Comparison of ENCODE assay signal across 8 cellular contexts in genomic region chr17:81097134-81097942, GRCh38.
DNase-seq lines count a peak whose midpoint lies in the region; ATAC-seq and TF ChIP-seq lines count a peak whose summit lies in the region.

No MANE protein-coding gene starts in this region.

- H2AFZ ChIP-seq in OCI-LY3 (ENCODE audit: low read depth, low read length), result no peak overlapping the region

- WGBS in suprapubic skin, result 51% methylated on average over 8 of the region's 31 CpGs

- no peak overlapping the region for H3K27ac Mint-ChIP-seq in activated T-helper 2 cell treated with anti-CD3 and anti-CD28 coated beads, Interferon-gamma antibody, Interleukin-2, Interleukin-4, amounts not matched to agents 10 μg/mL and 5 μg/mL and 100 μg/mL, durations not matched to agents 14 hours and 24 hours and 36 hours

- H3K4me3 Mint-ChIP-seq in activated T-helper 2 cell treated with anti-CD3 and anti-CD28 coated beads, Interferon-gamma antibody, Interleukin-2, Interleukin-4, amounts not matched to agents 10 μg/mL and 5 μg/mL and 100 μg/mL, durations not matched to agents 14 hours and 24 hours and 36 hours (ENCODE audit: low read depth), result no peak overlapping the region

- H3K4me2 ChIP-seq in OCI-LY3 (ENCODE audit: low read length), result no peak overlapping the region

- no peaks in the 10 kb centered on the region for H3K9me3 ChIP-seq in ES-I3 (ENCODE audit: control insufficient read depth, insufficient read depth, low read length)
- H3K9me3 ChIP-seq in OCI-LY3 (ENCODE audit: insufficient read depth, low read length), result no peaks in the 10 kb centered on the region
- H3K9me3 ChIP-seq in suprapubic skin, result no peaks in the 10 kb centered on the region

- intact Hi-C loops in activated T-helper 2 cell treated with anti-CD3 and anti-CD28 coated beads, Interferon-gamma antibody, Interleukin-2, Interleukin-4, amounts not matched to agents 10 μg/mL and 5 μg/mL and 100 μg/mL, durations not matched to agents 14 hours and 24 hours and 36 hours (cut with micrococcal nuclease), result no loop called here

- TF ChIP-seq EP300 in suprapubic skin (IDR thresholded peaks at IDR 0.05), result no peak

- H4K20me1 ChIP-seq in OCI-LY3 (ENCODE audit: insufficient read depth, low read length), result no peaks in the 10 kb centered on the region

- TF ChIP-seq POLR2A in suprapubic skin (IDR thresholded peaks at IDR 0.05), result no peak

- DNase-seq in activated gamma-delta T cell (lab: John Stamatoyannopoulos, UW), result peak; percentile 50
- peak in 1 of 2 donors; percentile 61 for DNase-seq in foreskin keratinocyte
- peak; percentile 82 for DNase-seq in omental fat pad (ENCODE audit: low spot score)
- DNase-seq in suprapubic skin (ENCODE audit: low spot score in 2 of 2), result peak; percentile 92 to 93
- DNase-seq in activated T-helper 2 cell treated with anti-CD3 and anti-CD28 coated beads, Interferon-gamma antibody, Interleukin-2, Interleukin-4, amounts not matched to agents 10 μg/mL and 5 μg/mL and 100 μg/mL, durations not matched to agents 14 hours and 24 hours and 36 hours (ENCODE audit: low spot score), result no peak

- peak; percentile 22; the same call in 1 of the 2 replicates for TF ChIP-seq CTCF in OCI-LY3 (IDR thresholded peaks at IDR 0.05; ENCODE audit: low read depth, low read length)
- TF ChIP-seq CTCF in foreskin keratinocyte (conservative IDR thresholded peaks at IDR 0.05), result peak; percentile 87
- TF ChIP-seq CTCF in omental fat pad (IDR thresholded peaks at IDR 0.05), result no peak
- peak; percentile 26 to 72 for TF ChIP-seq CTCF in suprapubic skin (IDR thresholded peaks at IDR 0.05)

- H3K36me3 ChIP-seq in ES-I3 (ENCODE audit: insufficient read depth, low read length), result no peaks in the 10 kb centered on the region
- H3K36me3 ChIP-seq in OCI-LY3 (replicated peaks; ENCODE audit: low read depth, low read length), result no peaks in the 10 kb centered on the region
- H3K36me3 ChIP-seq in suprapubic skin, result peaks cover 26% of the 10 kb centered on the region

- ATAC-seq in foreskin keratinocyte (peak; percentile 28), omental fat pad (ENCODE audit: low FRiP score) (peak; percentile 73), GM18858 (IDR thresholded peaks at IDR 0.05; ENCODE audit: unreplicated experiment) (no peak)

- H3K4me1 ChIP-seq in ES-I3 (ENCODE audit: insufficient read depth, low read length) (peaks cover 41% of the 10 kb centered on the region), OCI-LY3 (ENCODE audit: low read length) (peaks cover 12% of the 10 kb centered on the region), foreskin keratinocyte (peaks cover 18% of the 10 kb centered on the region), suprapubic skin (peaks cover 66% of the 10 kb centered on the region)

- H3K4me3 ChIP-seq in OCI-LY3 (ENCODE audit: low read length) (no peak overlapping the region), suprapubic skin (peak overlapping the region; percentile 32)

- H3K36me3 Mint-ChIP-seq in activated T-helper 2 cell treated with anti-CD3 and anti-CD28 coated beads, Interferon-gamma antibody, Interleukin-2, Interleukin-4, amounts not matched to agents 10 μg/mL and 5 μg/mL and 100 μg/mL, durations not matched to agents 14 hours and 24 hours and 36 hours (ENCODE audit: low read depth), result no peaks in the 10 kb centered on the region

- H3K27ac ChIP-seq in OCI-LY3 (ENCODE audit: low read length), result no peak overlapping the region
- peak overlapping the region; percentile 94 for H3K27ac ChIP-seq in foreskin keratinocyte
- peak overlapping the region; percentile 88 for H3K27ac ChIP-seq in suprapubic skin

- H3K27me3 ChIP-seq in OCI-LY3 (ENCODE audit: low read depth, low read length), result peaks cover 46% of the 10 kb centered on the region
- H3K27me3 ChIP-seq in foreskin keratinocyte, result no peaks in the 10 kb centered on the region
- no peaks in the 10 kb centered on the region for H3K27me3 ChIP-seq in suprapubic skin

- no peaks in the 10 kb centered on the region for H3K9me3 Mint-ChIP-seq in activated T-helper 2 cell treated with anti-CD3 and anti-CD28 coated beads, Interferon-gamma antibody, Interleukin-2, Interleukin-4, amounts not matched to agents 10 μg/mL and 5 μg/mL and 100 μg/mL, durations not matched to agents 14 hours and 24 hours and 36 hours

- H3K4me1 Mint-ChIP-seq in activated T-helper 2 cell treated with anti-CD3 and anti-CD28 coated beads, Interferon-gamma antibody, Interleukin-2, Interleukin-4, amounts not matched to agents 10 μg/mL and 5 μg/mL and 100 μg/mL, durations not matched to agents 14 hours and 24 hours and 36 hours (ENCODE audit: low read depth), result peaks cover 14% of the 10 kb centered on the region

- H3K27me3 Mint-ChIP-seq in activated T-helper 2 cell treated with anti-CD3 and anti-CD28 coated beads, Interferon-gamma antibody, Interleukin-2, Interleukin-4, amounts not matched to agents 10 μg/mL and 5 μg/mL and 100 μg/mL, durations not matched to agents 14 hours and 24 hours and 36 hours (ENCODE audit: low read depth), result no peaks in the 10 kb centered on the region

- no peaks in the 10 kb centered on the region for H3K79me2 ChIP-seq in OCI-LY3 (ENCODE audit: low read length)

- 0 out of 2 replicates have a peak overlapping the region, but pooled peaks have one; percentile 10 for H3K9ac ChIP-seq in ES-I3 (ENCODE audit: low read depth, low read length)
- no peak overlapping the region for H3K9ac ChIP-seq in OCI-LY3 (ENCODE audit: low read length)

Comparison
In these comparisons a context has a peak if more than half of its experiments do, and no peak if none do; other contexts are left out.
1. CTCF ChIP-seq: peak in OCI-LY3 (single experiment), foreskin keratinocyte (single experiment) and suprapubic skin (2 of 2); none in omental fat pad (0 of 3).